In genomic region chr4:45186249-45186648, GRCh38 we compare ENCODE assay signal across 21 cellular contexts.
"Had no signal": no experiment of that assay in that cellular context is flagged by ENCODE, and none has a peak within 500 bp of the region (broad histone marks: within the 10 kb centered on the region; RNA-seq: fewer than 3 reads in every experiment).

No MANE protein-coding gene starts in this region.

- H3K27ac ChIP-seq: coronary artery, heart left ventricle, sigmoid colon, skin epidermis, testis, tibial nerve, upper lobe of right lung had no signal

- H3K9me3 ChIP-seq: heart left ventricle, sigmoid colon, testis, tibial nerve, upper lobe of right lung had no signal

- FAIRE-seq: endometrium, frontal cortex had no signal

- H3K4me3 ChIP-seq: coronary artery, heart left ventricle, sigmoid colon, skin epidermis, testis, tibial nerve, upper lobe of right lung had no signal

- H3K36me3 ChIP-seq: heart left ventricle, sigmoid colon, tibial nerve, upper lobe of right lung had no signal

- DNase-seq: effector memory CD4-positive, alpha-beta T cell; heart left ventricle; hippocampal formation; kidney glomerular epithelial cell; mammary epithelial cell; natural killer cell; posterior cingulate gyrus; sigmoid colon; stimulated activated CD4-positive, alpha-beta T cell treated with anti-CD3 and anti-CD28 coated beads, Interleukin-2, amount 100 ng/mL, for 24 hours; stimulated activated CD4-positive, alpha-beta T cell treated with anti-CD3 and anti-CD28 coated beads, Interleukin-4, amount 100 ng/mL, for 4 hours; stimulated activated naive B cell treated with anti-CD40 and anti-IgM and Interleukin-4, amounts not matched to agents 10 μg/mL and 1 μg/mL and 100 μg/mL, for 72 hours; stimulated activated naive CD8-positive, alpha-beta T cell treated with anti-CD3 and anti-CD28 coated beads, Interleukin-15, amount 100 ng/mL, for 72 hours; testis; upper lobe of right lung had no signal

- H3K27me3 ChIP-seq: heart left ventricle, sigmoid colon, testis, tibial nerve, upper lobe of right lung had no signal

- H3K4me1 ChIP-seq: heart left ventricle, sigmoid colon, testis, upper lobe of right lung had no signal

- ATAC-seq: esophagus mucosa; heart left ventricle; left lobe of liver; natural killer cell; stimulated activated naive B cell treated with anti-CD40 and anti-IgM and Interleukin-4, amounts not matched to agents 10 μg/mL and 1 μg/mL and 100 μg/mL, for 72 hours; stimulated activated naive CD8-positive, alpha-beta T cell treated with anti-CD3 and anti-CD28 coated beads, Interleukin-15, amount 100 ng/mL, for 72 hours; upper lobe of right lung had no signal
